ENCODE assay signal across 6 cellular contexts in genomic region chr1:46809071-46809470, GRCh38. TPM values are rescaled to one million over a fixed set of nuclear protein-coding genes. Genes with fewer than 3 reads are reported as not detected.
"Had no signal": no experiment of that assay in that cellular context is flagged by ENCODE, and none has a peak within 500 bp of the region (broad histone marks: within the 10 kb centered on the region; RNA-seq: fewer than 3 reads in every experiment).

No MANE protein-coding gene starts in this region.

- H3K27ac Mint-ChIP-seq: GM23338, H9 had no signal

- DNase-seq: H9, HCEC 1CT, IMR-90 had no signal

- ATAC-seq: GM23338, K562 had no signal

- H3K4me3 ChIP-seq: GM23338, K562 had no signal

- H3K4me3 Mint-ChIP-seq: GM23338, H9 had no signal

RNA-seq across cellular contexts. Expression of gene CYP4B1, which starts 10.2 kb away (rescaled TPM):
- total RNA-seq: GM23338, H1, H9, IMR-90 had no signal
